16 cellular contexts compared by ENCODE assay signal in the genomic region with DNA sequence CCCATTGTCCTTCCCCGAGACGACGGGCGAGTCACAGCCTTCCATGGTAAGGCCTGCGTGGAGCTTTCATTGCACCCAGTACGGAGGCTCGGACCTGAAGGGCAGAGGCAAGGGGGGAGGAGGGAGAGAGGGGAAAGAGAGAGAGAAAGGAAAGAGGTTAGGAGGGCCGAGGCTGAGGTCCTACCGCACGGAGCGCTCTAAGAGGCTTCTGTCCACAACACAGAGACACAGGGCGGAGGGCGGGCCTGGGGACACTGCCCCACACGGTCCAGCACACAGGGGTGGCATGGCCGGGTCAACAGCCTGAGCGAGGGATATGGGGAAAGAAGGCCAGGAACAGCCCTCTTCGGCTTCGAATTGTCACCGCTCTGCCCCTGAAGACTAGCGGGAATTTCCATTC.
DNase-seq lines count a peak whose midpoint lies in the region; ATAC-seq and TF ChIP-seq lines count a peak whose summit lies in the region.
"Had no signal": no experiment of that assay in that cellular context is flagged by ENCODE, and none has a peak within 500 bp of the region (broad histone marks: within the 10 kb centered on the region; RNA-seq: fewer than 3 reads in every experiment).

No MANE protein-coding gene starts in this region.

- H3K4me3 ChIP-seq in heart right ventricle: no peak overlapping the region
- no peak overlapping the region for H3K4me3 ChIP-seq in Caco-2 (ENCODE audit: low read depth, low read length)
- H3K4me3 ChIP-seq in gastrocnemius medialis: no peak overlapping the region
- H3K4me3 ChIP-seq: BLaER1, GM12878 had no signal

- no peaks in the 10 kb centered on the region for H3K9me3 ChIP-seq in heart right ventricle
- H3K9me3 ChIP-seq in Caco-2: no peaks in the 10 kb centered on the region
- no peaks in the 10 kb centered on the region for H3K9me3 ChIP-seq in gastrocnemius medialis

- intact Hi-C loops in Right ventricle myocardium superior (cut with DNase I): no loop called here
- intact Hi-C loops in heart right ventricle (cut with DNase I): no loop called here
- intact Hi-C loops in Caco-2 (cut with micrococcal nuclease; ENCODE audit: unreplicated experiment): no loop called here
- intact Hi-C loops in gastrocnemius medialis (cut with DNase I; ENCODE audit: low total_unique reads): loop anchor here (5.0 kb wide), 1 partner anchor 128 kb away; no protein-coding TSS in a partner anchor

- TF ChIP-seq CTCF in heart right ventricle (IDR thresholded peaks at IDR 0.05): no peak
- TF ChIP-seq CTCF in Caco-2 (IDR thresholded peaks at IDR 0.05; ENCODE audit: insufficient read depth in 1 of 2, low read depth in 1 of 2, low read length in 1 of 2, severe bottlenecking in 1 of 2, unreplicated experiment in 1 of 2): no peak
- TF ChIP-seq CTCF in nephron progenitor cell (IDR thresholded peaks at IDR 0.05): no peak
- no peak for TF ChIP-seq CTCF in gastrocnemius medialis (IDR thresholded peaks at IDR 0.05 in 4 of 5, conservative IDR thresholded peaks at IDR 0.05 in 1 of 5)

- H3K4me1 ChIP-seq in heart right ventricle (peaks cover 0 to 31% (median 3%) of the 10 kb centered on the region in 9 donors), Caco-2 (no peaks in the 10 kb centered on the region), gastrocnemius medialis (peaks cover 47 to 58% of the 10 kb centered on the region in 2 donors)

- POLR2A ChIA-PET in Caco-2 (lab: Charles Lee): no interaction called here

- H3K4me3 Mint-ChIP-seq in Caco-2 (ENCODE audit: unreplicated experiment) (no peak overlapping the region), nephron progenitor cell (no peak overlapping the region)
- H3K4me3 Mint-ChIP-seq: CD8-positive, alpha-beta memory T cell had no signal

- DNase-seq in Right ventricle myocardium superior (no peak), heart right ventricle (no peak), Caco-2 (no peak), nephron progenitor cell (no peak), gastrocnemius medialis (no peak), iPS-NIHi11 (ENCODE audit: low spot score) (no peak), AG08395 (ENCODE audit: low spot score) (no peak)
- no peak for DNase-seq in NK-92 treated with Interleukin-12 subunit alpha and Interleukin-12 subunit beta, amount 100 ng/mL, for 24 hours (lab: John Stamatoyannopoulos, UW)
- DNase-seq: AML-193; Calu3; CD8-positive, alpha-beta memory T cell; DMS 273 treated with DMSO at 0.1 percent for 48 hours had no signal

- H3K27ac Mint-ChIP-seq in Caco-2 (ENCODE audit: unreplicated experiment) (peak overlapping the region; percentile 62), nephron progenitor cell (peak overlapping the region; percentile 64)
- H3K27ac Mint-ChIP-seq: CD8-positive, alpha-beta memory T cell had no signal

- H3K27me3 Mint-ChIP-seq in Caco-2 (ENCODE audit: insufficient read depth, unreplicated experiment) (no peaks in the 10 kb centered on the region), nephron progenitor cell (ENCODE audit: low read depth, poor library complexity) (peaks cover 5% of the 10 kb centered on the region)

- H3K9me3 Mint-ChIP-seq in Caco-2 (ENCODE audit: unreplicated experiment): no peaks in the 10 kb centered on the region
- H3K9me3 Mint-ChIP-seq in nephron progenitor cell: peaks cover 8% of the 10 kb centered on the region

- peaks cover 23% of the 10 kb centered on the region for H3K4me1 Mint-ChIP-seq in Caco-2 (ENCODE audit: low read depth, unreplicated experiment)
- H3K4me1 Mint-ChIP-seq in nephron progenitor cell: peaks cover 50% of the 10 kb centered on the region
- H3K4me1 Mint-ChIP-seq: CD8-positive, alpha-beta memory T cell had no signal

- H3K27me3 ChIP-seq in heart right ventricle (no peaks in the 10 kb centered on the region), Caco-2 (replicated peaks; ENCODE audit: control insufficient read depth, insufficient read depth, low read length) (no peaks in the 10 kb centered on the region), gastrocnemius medialis (no peaks in the 10 kb centered on the region)
- H3K27me3 ChIP-seq: BLaER1 had no signal

- H3K36me3 Mint-ChIP-seq in Caco-2 (ENCODE audit: insufficient read depth, unreplicated experiment): peaks cover 71% of the 10 kb centered on the region
- peaks cover 80% of the 10 kb centered on the region for H3K36me3 Mint-ChIP-seq in nephron progenitor cell (ENCODE audit: low read depth)
- H3K36me3 Mint-ChIP-seq: CD8-positive, alpha-beta memory T cell had no signal

- ATAC-seq in Right ventricle myocardium superior (ENCODE audit: poor library complexity): peak; percentile 11
- ATAC-seq in heart right ventricle: no peak
- ATAC-seq in gastrocnemius medialis: no peak
- ATAC-seq: GM12878, HCT116 had no signal

- H3K36me3 ChIP-seq in heart right ventricle (peaks cover 0 to 40% (median 20%) of the 10 kb centered on the region in 9 donors), Caco-2 (ENCODE audit: control insufficient read depth, insufficient read depth, low read length) (peaks cover 3% of the 10 kb centered on the region), gastrocnemius medialis (peaks cover 0 to 33% of the 10 kb centered on the region in 2 donors)
- H3K36me3 ChIP-seq: BLaER1 had no signal

- in situ Hi-C loops in gastrocnemius medialis (cut with MboI; ENCODE audit: low sequenced_read_pairs in 4 of 4): no loop called here

- H3K27ac ChIP-seq in heart right ventricle (no peak overlapping the region), gastrocnemius medialis (peak overlapping the region; percentile 81 to 91 (median 81))
- H3K27ac ChIP-seq: 22Rv1, BLaER1 had no signal

- CTCF ChIA-PET in Caco-2 (lab: Charles Lee): no interaction called here

- WGBS in heart right ventricle, 2 donors: 97 to 98% methylated on average over 20 of the region's 20 CpGs

- no TSS peak for BruUV-seq in Caco-2 (replicated peaks; lab: Mats Ljungman, UMichigan)

- no peak for TF ChIP-seq POLR2A in gastrocnemius medialis (IDR thresholded peaks at IDR 0.05)

Comparison
In these comparisons a context has a peak if more than half of its experiments do, and no peak if none do; other contexts are left out.
1. H3K27ac ChIP-seq: peak in gastrocnemius medialis (4 of 4); none in heart right ventricle (0 of 10).